ENCODE assay signal across 4 cellular contexts in the genomic region with DNA sequence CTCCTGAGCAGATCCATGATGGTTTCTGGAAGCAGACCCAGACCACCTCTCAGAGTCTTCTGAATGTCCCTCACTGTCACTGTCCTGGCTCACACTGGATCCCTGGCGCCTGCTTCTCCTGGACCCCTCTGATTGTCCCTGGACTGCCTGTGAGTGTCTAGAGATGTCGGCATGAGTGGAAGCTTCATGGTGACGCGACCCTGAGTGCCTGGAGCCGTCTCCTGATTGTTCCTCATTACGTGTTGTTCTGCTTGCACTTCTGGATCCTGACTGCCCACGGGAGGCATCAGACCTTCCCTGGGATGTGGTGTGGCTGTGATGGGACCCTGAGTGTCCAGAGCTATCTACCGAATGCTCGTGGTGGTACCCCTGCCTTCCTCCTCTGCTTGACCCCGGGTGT. TPM values are rescaled to one million over a fixed set of nuclear protein-coding genes. Genes with fewer than 3 reads are reported as not detected.
"Had no signal": no experiment of that assay in that cellular context is flagged by ENCODE, and none has a peak within 500 bp of the region (broad histone marks: within the 10 kb centered on the region; RNA-seq: fewer than 3 reads in every experiment).

No MANE protein-coding gene starts in this region.

RNA-seq across cellular contexts. Expression of a gene that starts 18.9 kb away (rescaled TPM):
- total RNA-seq: NCI-H460 had no signal

RNA-seq across cellular contexts. Expression of a gene that starts 53.7 kb away (rescaled TPM):
- total RNA-seq: LHCN-M2, M059J, MCF 10A had no signal
